In the genomic region with DNA sequence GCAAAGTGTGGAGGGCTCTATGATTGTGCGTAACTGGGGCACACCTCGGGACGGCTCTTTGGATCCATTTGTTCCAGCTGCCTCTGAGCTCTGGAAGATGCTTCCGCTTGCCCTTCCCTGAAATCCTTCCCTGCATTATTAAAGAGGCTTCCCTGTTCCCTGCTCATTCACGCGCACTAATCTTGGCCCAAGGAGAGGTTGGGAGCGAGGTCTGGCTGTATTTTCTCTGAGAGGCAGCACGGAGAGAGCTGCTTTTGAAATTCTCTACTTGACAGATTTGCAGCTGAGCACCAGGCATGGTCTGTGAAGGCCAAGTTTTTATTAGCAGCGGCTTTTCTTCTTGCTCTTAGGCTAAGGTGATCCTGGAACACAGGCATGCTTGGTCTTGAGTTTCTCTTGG, we compare ENCODE assay signal across 14 cellular contexts.
"Had no signal": no experiment of that assay in that cellular context is flagged by ENCODE, and none has a peak within 500 bp of the region (broad histone marks: within the 10 kb centered on the region; RNA-seq: fewer than 3 reads in every experiment).

No MANE protein-coding gene starts in this region.

- H3K4me3 ChIP-seq: coronary artery, heart left ventricle, left ventricle myocardium inferior, pancreas, transverse colon had no signal

- H3K9me3 ChIP-seq: pancreas, transverse colon had no signal

- H3K36me3 ChIP-seq: heart left ventricle, left ventricle myocardium inferior, pancreas, transverse colon had no signal

- H3K27ac ChIP-seq: coronary artery, heart left ventricle, left ventricle myocardium inferior, pancreas, transverse colon had no signal

- H3K27me3 ChIP-seq: transverse colon had no signal

- H3K4me1 ChIP-seq: heart left ventricle, left ventricle myocardium inferior, pancreas, transverse colon had no signal

- ATAC-seq: heart left ventricle; pancreas; right cardiac atrium; stimulated activated effector memory CD8-positive, alpha-beta T cell treated with anti-CD3 and anti-CD28 coated beads, Interleukin-12 subunit alpha, Interleukin-12 subunit beta, amount 100 ng/mL, for 72 hours; T-cell had no signal

- DNase-seq: activated CD4-positive, alpha-beta memory T cell treated with anti-CD3 and anti-CD28 coated beads for 36 hours; activated gamma-delta T cell; activated T-cell treated with anti-CD3 and anti-CD28 coated beads, Interleukin-2, amount 50 U/mL, for 48 hours; effector CD8-positive, alpha-beta T cell; foreskin melanocyte; heart left ventricle; left ventricle myocardium inferior; pancreas; right cardiac atrium; T-cell; T1000; transverse colon had no signal
